ENCODE assay signal across 1 cellular context in the genomic region with DNA sequence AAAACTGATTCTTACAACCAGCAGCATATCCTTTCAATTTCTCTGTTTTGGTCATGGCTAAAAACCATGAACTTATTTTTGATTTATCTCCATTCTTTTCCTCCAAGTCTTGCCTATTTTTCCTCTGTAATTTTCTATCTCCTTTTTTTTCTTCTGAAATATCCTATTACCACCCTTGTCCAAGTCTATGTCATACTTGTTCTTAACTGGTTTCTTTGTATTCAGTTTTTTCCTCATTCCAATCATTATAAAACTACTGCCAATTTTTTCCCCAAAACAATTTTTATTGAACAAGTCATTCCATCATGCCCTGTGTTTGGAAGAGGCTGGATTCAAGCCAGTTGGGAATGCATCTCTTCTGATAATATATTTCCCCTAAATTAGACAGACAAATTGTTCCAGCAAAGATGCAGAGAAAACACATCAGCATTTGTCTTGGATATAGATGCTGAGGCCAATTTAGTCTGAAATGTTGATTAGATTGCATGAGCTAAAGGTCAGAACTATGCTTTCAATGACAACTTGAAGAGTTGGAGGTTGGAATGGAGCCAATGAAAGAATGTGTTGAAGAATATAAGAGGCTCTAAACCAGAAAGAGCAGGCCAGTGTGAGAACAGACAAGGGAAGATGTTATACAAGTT.
TF ChIP-seq lines count a peak whose summit lies in the region.

No MANE protein-coding gene starts in this region.

TF ChIP-seq in SK-N-SH, 30 proteins besides CTCF, POLR2A, EP300 and RAD21 (continued from another document):
- peak; percentile 81 for TF ChIP-seq PBX3 (IDR thresholded peaks at IDR 0.05)
TF ChIP-seq in SK-N-SH: peak in this region for 5.
